ENCODE assay signal across 8 cellular contexts in genomic region chr14:44961730-44962572, GRCh38. TPM values are rescaled to one million over a fixed set of nuclear protein-coding genes. Genes with fewer than 3 reads are reported as not detected.
DNase-seq lines count a peak whose midpoint lies in the region; ATAC-seq and TF ChIP-seq lines count a peak whose summit lies in the region.

Gene KLHL28, minus strand, starts transcription at chr14:44961947. Its CDS starts 16,019 bp downstream, at chr14:44945928.
A gene with protein sequence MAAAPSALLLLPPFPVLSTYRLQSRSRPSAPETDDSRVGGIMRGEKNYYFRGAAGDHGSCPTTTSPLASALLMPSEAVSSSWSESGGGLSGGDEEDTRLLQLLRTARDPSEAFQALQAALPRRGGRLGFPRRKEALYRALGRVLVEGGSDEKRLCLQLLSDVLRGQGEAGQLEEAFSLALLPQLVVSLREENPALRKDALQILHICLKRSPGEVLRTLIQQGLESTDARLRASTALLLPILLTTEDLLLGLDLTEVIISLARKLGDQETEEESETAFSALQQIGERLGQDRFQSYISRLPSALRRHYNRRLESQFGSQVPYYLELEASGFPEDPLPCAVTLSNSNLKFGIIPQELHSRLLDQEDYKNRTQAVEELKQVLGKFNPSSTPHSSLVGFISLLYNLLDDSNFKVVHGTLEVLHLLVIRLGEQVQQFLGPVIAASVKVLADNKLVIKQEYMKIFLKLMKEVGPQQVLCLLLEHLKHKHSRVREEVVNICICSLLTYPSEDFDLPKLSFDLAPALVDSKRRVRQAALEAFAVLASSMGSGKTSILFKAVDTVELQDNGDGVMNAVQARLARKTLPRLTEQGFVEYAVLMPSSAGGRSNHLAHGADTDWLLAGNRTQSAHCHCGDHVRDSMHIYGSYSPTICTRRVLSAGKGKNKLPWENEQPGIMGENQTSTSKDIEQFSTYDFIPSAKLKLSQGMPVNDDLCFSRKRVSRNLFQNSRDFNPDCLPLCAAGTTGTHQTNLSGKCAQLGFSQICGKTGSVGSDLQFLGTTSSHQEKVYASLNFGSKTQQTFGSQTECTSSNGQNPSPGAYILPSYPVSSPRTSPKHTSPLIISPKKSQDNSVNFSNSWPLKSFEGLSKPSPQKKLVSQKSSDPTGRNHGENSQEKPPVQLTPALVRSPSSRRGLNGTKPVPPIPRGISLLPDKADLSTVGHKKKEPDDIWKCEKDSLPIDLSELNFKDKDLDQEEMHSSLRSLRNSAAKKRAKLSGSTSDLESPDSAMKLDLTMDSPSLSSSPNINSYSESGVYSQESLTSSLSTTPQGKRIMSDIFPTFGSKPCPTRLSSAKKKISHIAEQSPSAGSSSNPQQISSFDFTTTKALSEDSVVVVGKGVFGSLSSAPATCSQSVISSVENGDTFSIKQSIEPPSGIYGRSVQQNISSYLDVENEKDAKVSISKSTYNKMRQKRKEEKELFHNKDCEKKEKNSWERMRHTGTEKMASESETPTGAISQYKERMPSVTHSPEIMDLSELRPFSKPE (N-terminal part only) (plus strand): TSS chr14:44962190. CDS start chr14:44962422, 232 bp downstream.

- no peak for TF ChIP-seq CTCF in uterus (IDR thresholded peaks at IDR 0.05)

- H3K27ac ChIP-seq in angular gyrus (ENCODE audit: low read depth, low read length) (peak within 1 kb of the TSS; percentile 83), right cardiac atrium (ENCODE audit: low read length) (peak within 1 kb of the TSS; percentile 96), uterus (peak within 1 kb of the TSS; percentile 86 to 91)

- DNase-seq in NCI-H1694 (lab: John Stamatoyannopoulos, UW) (peak; percentile 99), right cardiac atrium (peak; percentile 96 to 98 (median 96)), pulmonary artery endothelial cell (ENCODE audit: low read depth, low spot score) (peak; percentile 99), uterus (peak; percentile 97 to 99)

- no peaks in the 10 kb centered on the region for H3K9me3 ChIP-seq in right cardiac atrium (ENCODE audit: control insufficient read depth, low read length)
- H3K9me3 ChIP-seq in uterus: no peaks in the 10 kb centered on the region

- intact Hi-C loops in T-helper 1 cell treated with Interleukin-12 subunit alpha and Interleukin-12 subunit beta and Interleukin-4 antibody, amounts not matched to agents 30 ng/mL and 1 ng/mL, for 36 hours (cut with micrococcal nuclease): loop anchor here (1.0 to 5.0 kb wide), 8 partner anchors 21 to 306 kb away; partner anchors contain the start of genes FKBP3, MIS18BP1 and PRPF39
- intact Hi-C loops in right cardiac atrium (cut with DNase I) (loop anchor here in 3 of 4 donors (5.0 to 10.0 kb wide), 4 partner anchors 47 to 173 kb away; partner anchors contain the start of genes FKBP3 (in 2 of the 3) and FANCM (in 1 of the 3)), uterus (cut with DNase I; ENCODE audit: low total_unique reads) (loop anchor here (10.0 kb wide), 1 partner anchor 67 kb away; a partner anchor contains a TSS)

- under 1% methylated on average over 42 of the region's 42 CpGs for WGBS in right cardiac atrium

- H3K27me3 ChIP-seq in right cardiac atrium (ENCODE audit: control insufficient read depth, insufficient read depth): no peaks in the 10 kb centered on the region
- H3K27me3 ChIP-seq in uterus: no peaks in the 10 kb centered on the region

- H3K4me3 ChIP-seq in right cardiac atrium (ENCODE audit: low read length) (peak within 1 kb of the TSS; percentile 89), uterus (peak within 1 kb of the TSS; percentile 66 to 75)

- no peaks in the 10 kb centered on the region for H3K4me1 ChIP-seq in right cardiac atrium (ENCODE audit: control insufficient read depth, insufficient read depth, low read length)
- H3K4me1 ChIP-seq in uterus: peaks cover 3 to 10% of the 10 kb centered on the region in 2 donors

- H3K36me3 ChIP-seq in uterus: no peaks in the 10 kb centered on the region

- peak; percentile 93 for ATAC-seq in GM18498 (IDR thresholded peaks at IDR 0.05; ENCODE audit: unreplicated experiment)
- ATAC-seq in HG02885 (IDR thresholded peaks at IDR 0.05; ENCODE audit: poor library complexity, unreplicated experiment): peak; percentile 89
- ATAC-seq in right cardiac atrium: peak; percentile 98

- peak; percentile 69 to 77 for TF ChIP-seq POLR2A in uterus (IDR thresholded peaks at IDR 0.05)

RNA-seq across cellular contexts. Expression of gene KLHL28, which starts in this region (rescaled TPM):
- total RNA-seq in T-helper 1 cell treated with Interleukin-12 subunit alpha and Interleukin-12 subunit beta and Interleukin-4 antibody, amounts not matched to agents 30 ng/mL and 1 ng/mL, for 36 hours: 19.3 and 24.8 TPM in 2 replicates
- total RNA-seq in right cardiac atrium (10 to 100 TPM in 3 of 4 donors, 1 to 10 TPM in 1; 9.4 to 13.0 (median 12.3) TPM), pulmonary artery endothelial cell (5.8 and 8.8 TPM in 2 replicates), uterus (10 to 100 TPM in 3 of 4 donors, 1 to 10 TPM in 1; 3.6 to 40.2 (median 16.0) TPM)
- polyA plus RNA-seq in right cardiac atrium: 3.4 TPM

RNA-seq across cellular contexts. Expression of the second gene that starts in this region (rescaled TPM):
- total RNA-seq in T-helper 1 cell treated with Interleukin-12 subunit alpha and Interleukin-12 subunit beta and Interleukin-4 antibody, amounts not matched to agents 30 ng/mL and 1 ng/mL, for 36 hours: 11.3 and 11.5 TPM in 2 replicates
- total RNA-seq in right cardiac atrium: 10 to 100 TPM; 18.4 to 26.0 (median 19.6) TPM
- polyA plus RNA-seq in right cardiac atrium: 7.1 TPM
- 14.6 and 17.9 TPM in 2 replicates for total RNA-seq in pulmonary artery endothelial cell
- 10 to 100 TPM; 10.9 to 56.5 (median 31.7) TPM for total RNA-seq in uterus

Comparison
In these comparisons a context has a peak if more than half of its experiments do, and no peak if none do; other contexts are left out.
1. Peak in every context shown above with its lines: DNase-seq, ATAC-seq, H3K4me3 ChIP-seq and H3K27ac ChIP-seq.